In the genomic region with DNA sequence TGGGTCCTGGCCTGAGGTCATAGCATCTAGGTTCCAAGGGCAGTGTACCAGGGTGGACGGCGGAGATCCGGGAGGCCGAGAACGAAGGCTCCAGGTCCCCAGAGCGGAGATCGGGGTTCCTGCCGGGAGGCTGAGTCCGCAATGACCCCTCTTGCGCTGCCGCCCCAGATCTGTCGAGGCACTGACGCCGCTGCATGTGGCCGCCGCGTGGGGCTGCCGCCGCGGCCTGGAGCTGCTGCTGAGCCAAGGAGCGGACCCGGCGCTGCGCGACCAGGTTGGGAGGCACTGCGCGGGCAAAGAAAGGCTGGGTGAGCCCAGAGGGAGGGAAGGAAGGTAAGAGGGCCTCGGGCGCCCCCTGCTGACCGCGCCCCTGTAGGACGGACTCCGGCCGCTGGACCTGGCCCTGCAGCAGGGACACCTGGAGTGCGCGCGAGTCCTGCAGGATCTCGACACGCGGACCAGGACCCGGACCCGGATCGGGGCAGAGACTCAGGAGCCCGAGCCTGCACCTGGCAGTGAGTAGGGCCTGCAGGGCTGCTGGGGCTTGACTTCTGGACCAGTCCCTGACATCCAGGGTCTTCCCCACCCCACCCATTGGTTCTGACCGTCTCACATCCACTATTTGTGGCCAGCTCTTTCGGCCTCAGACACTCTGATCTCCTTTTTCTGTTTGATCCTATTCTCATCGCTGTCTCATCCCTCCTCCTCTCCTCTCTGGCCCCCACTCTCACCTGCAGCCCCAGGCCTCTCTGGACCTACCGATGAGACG, we compare ENCODE assay signal across 8 cellular contexts. TPM values are rescaled to one million over a fixed set of nuclear protein-coding genes. Genes with fewer than 3 reads are reported as not detected.
DNase-seq lines count a peak whose midpoint lies in the region; ATAC-seq, FAIRE-seq and TF ChIP-seq lines count a peak whose summit lies in the region.

No MANE protein-coding gene starts in this region.

- TF ChIP-seq CTCF in GM20000 (IDR thresholded peaks at IDR 0.05; ENCODE audit: extremely low read depth, missing control alignments) (peak; percentile 85), Loucy (conservative IDR thresholded peaks at IDR 0.05; ENCODE audit: low read length) (peak; percentile 77), pancreas (IDR thresholded peaks at IDR 0.05) (peak; percentile 95 to 96 (median 96)), tibial artery (IDR thresholded peaks at IDR 0.05) (peak; percentile 91 to 95)

- H3K36me3 ChIP-seq in CD4-positive, CD25-positive, alpha-beta regulatory T cell (ENCODE audit: control insufficient read depth, insufficient read depth, low read length), result peaks cover 5% of the 10 kb centered on the region
- H3K36me3 ChIP-seq in Loucy (ENCODE audit: insufficient read depth, low read length) (0 out of 2 replicates have a peak, but pooled peaks cover 3% of the 10 kb centered on the region), SJSA1 (peaks cover 8% of the 10 kb centered on the region), pancreas (no peaks in the 10 kb centered on the region), tibial artery (peaks cover 4 to 17% (median 12%) of the 10 kb centered on the region in 3 donors)

- no peaks in the 10 kb centered on the region for H3K79me2 ChIP-seq in Loucy (ENCODE audit: insufficient read depth, low read length)

- FAIRE-seq in pancreas (lab: Jason Lieb, UNC), result no peak

- H3F3A ChIP-seq in Loucy (ENCODE audit: low read depth), result no peaks in the 10 kb centered on the region

- H4K20me1 ChIP-seq in Loucy (ENCODE audit: insufficient read depth, low read length, poor library complexity, severe bottlenecking), result no peaks in the 10 kb centered on the region

- no peak overlapping the region for H3K9ac ChIP-seq in Loucy (ENCODE audit: low read depth, low read length, poor library complexity, severe bottlenecking)

- H3K4me1 Mint-ChIP-seq in CD4-positive, CD25-positive, alpha-beta regulatory T cell, result peaks cover 0 to 11% (median 2%) of the 10 kb centered on the region in 4 donors

- H3K9me3 ChIP-seq in CD4-positive, CD25-positive, alpha-beta regulatory T cell (ENCODE audit: control insufficient read depth in 2 of 2, low read length in 2 of 2), result no peaks in the 10 kb centered on the region
- no peaks in the 10 kb centered on the region for H3K9me3 ChIP-seq in Loucy (ENCODE audit: insufficient read depth, low read depth, low read length)
- no peaks in the 10 kb centered on the region for H3K9me3 ChIP-seq in SJSA1 (replicated peaks)
- H3K9me3 ChIP-seq in pancreas, result no peaks in the 10 kb centered on the region
- H3K9me3 ChIP-seq in tibial artery, result no peaks in the 10 kb centered on the region

- no peaks in the 10 kb centered on the region for H3K27me3 Mint-ChIP-seq in CD4-positive, CD25-positive, alpha-beta regulatory T cell

- H3K4me1 ChIP-seq in CD4-positive, CD25-positive, alpha-beta regulatory T cell (ENCODE audit: control insufficient read depth, insufficient read depth, low read length, poor library complexity, severe bottlenecking), result peaks cover 15% of the 10 kb centered on the region
- H3K4me1 ChIP-seq in Loucy (ENCODE audit: insufficient read depth, low read length, poor library complexity, severe bottlenecking), result no peaks in the 10 kb centered on the region
- peaks cover 16% of the 10 kb centered on the region for H3K4me1 ChIP-seq in SJSA1 (replicated peaks)
- peaks cover 0 to 4% (median 0%) of the 10 kb centered on the region in 3 donors for H3K4me1 ChIP-seq in pancreas
- H3K4me1 ChIP-seq in tibial artery, result peaks cover 0 to 17% (median 15%) of the 10 kb centered on the region in 4 donors

- peaks cover 2% of the 10 kb centered on the region for H3K36me3 Mint-ChIP-seq in CD4-positive, CD25-positive, alpha-beta regulatory T cell

- ATAC-seq in CD4-positive, CD25-positive, alpha-beta regulatory T cell (ENCODE audit: low read depth in 2 of 2), result peak; percentile 87 to 88
- peak; percentile 98 to 100 (median 99) for ATAC-seq in pancreas

- no peak overlapping the region for H3K27ac ChIP-seq in CD4-positive, CD25-positive, alpha-beta regulatory T cell (ENCODE audit: insufficient read depth, low read length, poor library complexity, severe bottlenecking)
- H3K27ac ChIP-seq in SJSA1 (no peak overlapping the region), pancreas (no peak overlapping the region), tibial artery (no peak overlapping the region)

- H3K27ac Mint-ChIP-seq in CD4-positive, CD25-positive, alpha-beta regulatory T cell, result no peak overlapping the region

- peak overlapping the region; percentile 15 for H3K4me3 ChIP-seq in CD4-positive, CD25-positive, alpha-beta regulatory T cell (ENCODE audit: low read depth, low read length)
- H3K4me3 ChIP-seq in Loucy (ENCODE audit: low read length, poor library complexity, severe bottlenecking) (no peak overlapping the region), SJSA1 (no peak overlapping the region), pancreas (peak overlapping the region in 2 of 4 donors; percentile 6 to 13), tibial artery (peak overlapping the region in 1 of 2 donors; percentile 41)

- no peaks in the 10 kb centered on the region for H3K27me3 ChIP-seq in CD4-positive, CD25-positive, alpha-beta regulatory T cell (ENCODE audit: control insufficient read depth, insufficient read depth, low read length)
- H3K27me3 ChIP-seq in Loucy (ENCODE audit: insufficient read depth, low read length, poor library complexity, severe bottlenecking) (no peaks in the 10 kb centered on the region), SJSA1 (replicated peaks) (peaks cover 14% of the 10 kb centered on the region), pancreas (peaks cover 0 to 6% (median 0%) of the 10 kb centered on the region in 4 donors), tibial artery (peaks cover 4 to 29% of the 10 kb centered on the region in 2 donors)

- H3K9me2 ChIP-seq in Loucy (replicated peaks; ENCODE audit: low read depth, low read length), result no peaks in the 10 kb centered on the region

- H2AFZ ChIP-seq in Loucy (ENCODE audit: low read length), result no peak overlapping the region; the same call in 1 of the 2 replicates

- intact Hi-C loops in head of caudate nucleus (cut with DNase I), result loop anchor here (10.0 kb wide), 1 partner anchor 208 kb away; a partner anchor contains a TSS
- intact Hi-C loops in pancreas (cut with DNase I), result loop anchor here (2.0 to 10.0 kb wide), 2 partner anchors 216 to 218 kb away; no protein-coding TSS in a partner anchor
- intact Hi-C loops in tibial artery (cut with DNase I; ENCODE audit: low total_unique reads), result loop anchor here (2.0 to 5.0 kb wide), 2 partner anchors 75 to 216 kb away; no protein-coding TSS in a partner anchor

- peak overlapping the region; percentile 60 to 91 (median 79) for H3K4me3 Mint-ChIP-seq in CD4-positive, CD25-positive, alpha-beta regulatory T cell

- peak; percentile 64 to 80 (median 74) for DNase-seq in CD4-positive, CD25-positive, alpha-beta regulatory T cell
- DNase-seq in GM20000 (ENCODE audit: low spot score) (peak; percentile 92), SJSA1 (ENCODE audit: low read depth in 1 of 2, low spot score in 2 of 2) (peak; percentile 81 to 88), head of caudate nucleus (peak; percentile 64 to 91 (median 80)), pancreas (peak; percentile 76 to 95 (median 88)), tibial artery (peak; percentile 76 to 86)
- peak; percentile 47 to 71 (median 62) for DNase-seq in activated naive CD4-positive, alpha-beta T cell (lab: John Stamatoyannopoulos, UW)

- H3K9me3 Mint-ChIP-seq in CD4-positive, CD25-positive, alpha-beta regulatory T cell, result no peaks in the 10 kb centered on the region

- 8 to 13% methylated on average over 40 to 49 of the region's 49 CpGs for WGBS in pancreas, 2 donors

- no peak overlapping the region for H3K4me2 ChIP-seq in Loucy (ENCODE audit: low read depth, low read length, poor library complexity, severe bottlenecking)

RNA-seq across cellular contexts. Expression of a gene that starts 1.0 kb away (rescaled TPM):
- 1.8 TPM for total RNA-seq in CD4-positive, CD25-positive, alpha-beta regulatory T cell
- 1 to 10 TPM in 2 of 4 donors, under 1 TPM in 2; 0.15 to 1.0 (median 0.96) TPM for polyA plus RNA-seq in CD4-positive, CD25-positive, alpha-beta regulatory T cell
- total RNA-seq in SJSA1 (2014; rRNA removed; shearing (Covaris generic)), result 0.16 TPM in 1 of 2 replicates, not detected in the other
- total RNA-seq in pancreas, result under 1 TPM in 5 of 6 donors, not detected in 1; 0.04 to 0.59 (median 0.12) TPM
- under 1 TPM; 0.23 to 0.35 TPM for polyA plus RNA-seq in pancreas

RNA-seq across cellular contexts. Expression of a gene that starts 15.4 kb away (rescaled TPM):
- total RNA-seq in CD4-positive, CD25-positive, alpha-beta regulatory T cell, result 82.3 TPM
- 100 to 1,000 TPM; 111 to 140 (median 124) TPM for polyA plus RNA-seq in CD4-positive, CD25-positive, alpha-beta regulatory T cell
- 138 and 146 TPM in 2 replicates for total RNA-seq in SJSA1 (2014; rRNA removed; shearing (Covaris generic))
- total RNA-seq in pancreas, result 10 to 100 TPM; 25.5 to 46.8 (median 31.8) TPM
- 10 to 100 TPM; 64.1 to 71.1 TPM for polyA plus RNA-seq in pancreas

RNA-seq across cellular contexts. Expression of a gene that starts 18.1 kb away (rescaled TPM):
- total RNA-seq in CD4-positive, CD25-positive, alpha-beta regulatory T cell, result not detected
- polyA plus RNA-seq in CD4-positive, CD25-positive, alpha-beta regulatory T cell, result not detected
- total RNA-seq in SJSA1 (2014; rRNA removed; shearing (Covaris generic)), result not detected in 2 replicates
- total RNA-seq in pancreas, result 1 to 10 TPM; 1.2 to 2.9 (median 1.8) TPM
- 10 to 100 TPM in 1 of 2 donors, 1 to 10 TPM in 1; 9.3 to 11.1 TPM for polyA plus RNA-seq in pancreas

RNA-seq across cellular contexts. Expression of a gene that starts 20.6 kb away (rescaled TPM):
- total RNA-seq in CD4-positive, CD25-positive, alpha-beta regulatory T cell, result 5.1 TPM
- polyA plus RNA-seq in CD4-positive, CD25-positive, alpha-beta regulatory T cell, result 1 to 10 TPM; 5.6 to 8.7 (median 6.4) TPM
- 2.3 and 5.2 TPM in 2 replicates for total RNA-seq in SJSA1 (2014; rRNA removed; shearing (Covaris generic))
- 1 to 10 TPM; 5.2 to 8.6 (median 6.0) TPM for total RNA-seq in pancreas
- polyA plus RNA-seq in pancreas, result 1 to 10 TPM; 8.5 TPM

RNA-seq across cellular contexts. Expression of a gene that starts 23.0 kb away (rescaled TPM):
- total RNA-seq in CD4-positive, CD25-positive, alpha-beta regulatory T cell, result 37.1 TPM
- polyA plus RNA-seq in CD4-positive, CD25-positive, alpha-beta regulatory T cell, result 100 to 1,000 TPM; 223 to 248 (median 236) TPM
- 35.1 and 69.4 TPM in 2 replicates for total RNA-seq in SJSA1 (2014; rRNA removed; shearing (Covaris generic))
- 10 to 100 TPM; 32.4 to 41.9 (median 37.1) TPM for total RNA-seq in pancreas
- 10 to 100 TPM; 42.9 to 78.1 TPM for polyA plus RNA-seq in pancreas
